18 cellular contexts compared by ENCODE assay signal in genomic region chr16:23006380-23006779, GRCh38.
"Had no signal": no experiment of that assay in that cellular context is flagged by ENCODE, and none has a peak within 500 bp of the region (broad histone marks: within the 10 kb centered on the region; RNA-seq: fewer than 3 reads in every experiment).

No MANE protein-coding gene starts in this region.

- H3K36me3 ChIP-seq: gastrocnemius medialis, neutrophil, sigmoid colon, tibial nerve had no signal

- H3K27me3 ChIP-seq: gastrocnemius medialis, neutrophil, sigmoid colon, testis, tibial nerve had no signal

- H3K4me3 ChIP-seq: dorsolateral prefrontal cortex, gastrocnemius medialis, mucosa of descending colon, sigmoid colon, skin epidermis, testis, tibial nerve had no signal

- DNase-seq: cortex of kidney; dorsolateral prefrontal cortex; effector CD8-positive, alpha-beta T cell; gastrocnemius medialis; islet precursor cell; mucosa of descending colon; naive thymus-derived CD8-positive, alpha-beta T cell; posterior cingulate gyrus; sigmoid colon; stimulated activated CD4-positive, alpha-beta T cell treated with anti-CD3 and anti-CD28 coated beads, Interleukin-2, amount 100 ng/mL, for 24 hours; stimulated activated CD4-positive, alpha-beta T cell treated with anti-CD3 and anti-CD28 coated beads, Interleukin-4, amount 100 ng/mL, for 4 hours; stimulated activated naive B cell treated with anti-CD40 and anti-IgM and Interleukin-4, amounts not matched to agents 10 μg/mL and 1 μg/mL and 100 μg/mL, for 72 hours; stimulated activated naive CD8-positive, alpha-beta T cell treated with anti-CD3 and anti-CD28 coated beads, Interleukin-15, amount 100 ng/mL, for 72 hours; testis had no signal

- H3K9me3 ChIP-seq: gastrocnemius medialis, mucosa of descending colon, neutrophil, testis, tibial nerve had no signal

- ATAC-seq: gastrocnemius medialis; left lobe of liver; mucosa of descending colon; naive thymus-derived CD8-positive, alpha-beta T cell; stimulated activated naive B cell treated with anti-CD40 and anti-IgM and Interleukin-4, amounts not matched to agents 10 μg/mL and 1 μg/mL and 100 μg/mL, for 72 hours; stimulated activated naive CD8-positive, alpha-beta T cell treated with anti-CD3 and anti-CD28 coated beads, Interleukin-15, amount 100 ng/mL, for 72 hours had no signal

- H3K4me1 ChIP-seq: gastrocnemius medialis, sigmoid colon, testis, tibial nerve had no signal

- H3K27ac ChIP-seq: dorsolateral prefrontal cortex, gastrocnemius medialis, neutrophil, sigmoid colon, skin epidermis, testis, tibial nerve had no signal
